ENCODE assay signal across 1 cellular context in genomic region chr6:17311595-17312311, GRCh38.
TF ChIP-seq lines count a peak whose summit lies in the region.

No MANE protein-coding gene starts in this region.

TF ChIP-seq in HepG2, 621 proteins besides CTCF, POLR2A, EP300 and RAD21 (continued from another document):
- TF ChIP-seq, protein P1, sequence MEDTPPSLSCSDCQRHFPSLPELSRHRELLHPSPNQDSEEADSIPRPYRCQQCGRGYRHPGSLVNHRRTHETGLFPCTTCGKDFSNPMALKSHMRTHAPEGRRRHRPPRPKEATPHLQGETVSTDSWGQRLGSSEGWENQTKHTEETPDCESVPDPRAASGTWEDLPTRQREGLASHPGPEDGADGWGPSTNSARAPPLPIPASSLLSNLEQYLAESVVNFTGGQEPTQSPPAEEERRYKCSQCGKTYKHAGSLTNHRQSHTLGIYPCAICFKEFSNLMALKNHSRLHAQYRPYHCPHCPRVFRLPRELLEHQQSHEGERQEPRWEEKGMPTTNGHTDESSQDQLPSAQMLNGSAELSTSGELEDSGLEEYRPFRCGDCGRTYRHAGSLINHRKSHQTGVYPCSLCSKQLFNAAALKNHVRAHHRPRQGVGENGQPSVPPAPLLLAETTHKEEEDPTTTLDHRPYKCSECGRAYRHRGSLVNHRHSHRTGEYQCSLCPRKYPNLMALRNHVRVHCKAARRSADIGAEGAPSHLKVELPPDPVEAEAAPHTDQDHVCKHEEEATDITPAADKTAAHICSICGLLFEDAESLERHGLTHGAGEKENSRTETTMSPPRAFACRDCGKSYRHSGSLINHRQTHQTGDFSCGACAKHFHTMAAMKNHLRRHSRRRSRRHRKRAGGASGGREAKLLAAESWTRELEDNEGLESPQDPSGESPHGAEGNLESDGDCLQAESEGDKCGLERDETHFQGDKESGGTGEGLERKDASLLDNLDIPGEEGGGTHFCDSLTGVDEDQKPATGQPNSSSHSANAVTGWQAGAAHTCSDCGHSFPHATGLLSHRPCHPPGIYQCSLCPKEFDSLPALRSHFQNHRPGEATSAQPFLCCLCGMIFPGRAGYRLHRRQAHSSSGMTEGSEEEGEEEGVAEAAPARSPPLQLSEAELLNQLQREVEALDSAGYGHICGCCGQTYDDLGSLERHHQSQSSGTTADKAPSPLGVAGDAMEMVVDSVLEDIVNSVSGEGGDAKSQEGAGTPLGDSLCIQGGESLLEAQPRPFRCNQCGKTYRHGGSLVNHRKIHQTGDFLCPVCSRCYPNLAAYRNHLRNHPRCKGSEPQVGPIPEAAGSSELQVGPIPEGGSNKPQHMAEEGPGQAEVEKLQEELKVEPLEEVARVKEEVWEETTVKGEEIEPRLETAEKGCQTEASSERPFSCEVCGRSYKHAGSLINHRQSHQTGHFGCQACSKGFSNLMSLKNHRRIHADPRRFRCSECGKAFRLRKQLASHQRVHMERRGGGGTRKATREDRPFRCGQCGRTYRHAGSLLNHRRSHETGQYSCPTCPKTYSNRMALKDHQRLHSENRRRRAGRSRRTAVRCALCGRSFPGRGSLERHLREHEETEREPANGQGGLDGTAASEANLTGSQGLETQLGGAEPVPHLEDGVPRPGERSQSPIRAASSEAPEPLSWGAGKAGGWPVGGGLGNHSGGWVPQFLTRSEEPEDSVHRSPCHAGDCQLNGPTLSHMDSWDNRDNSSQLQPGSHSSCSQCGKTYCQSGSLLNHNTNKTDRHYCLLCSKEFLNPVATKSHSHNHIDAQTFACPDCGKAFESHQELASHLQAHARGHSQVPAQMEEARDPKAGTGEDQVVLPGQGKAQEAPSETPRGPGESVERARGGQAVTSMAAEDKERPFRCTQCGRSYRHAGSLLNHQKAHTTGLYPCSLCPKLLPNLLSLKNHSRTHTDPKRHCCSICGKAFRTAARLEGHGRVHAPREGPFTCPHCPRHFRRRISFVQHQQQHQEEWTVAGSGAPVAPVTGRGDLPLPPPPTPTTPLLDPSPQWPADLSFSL (CRISPR knock-in tag; IDR thresholded peaks at IDR 0.05), result no peak
- TF ChIP-seq ZNF512 (CRISPR knock-in tag; IDR thresholded peaks at IDR 0.05) (no peak), NFIB (CRISPR knock-in tag; IDR thresholded peaks at IDR 0.05; ENCODE audit: borderline replicate concordance) (no peak), RFXAP (CRISPR knock-in tag; IDR thresholded peaks at IDR 0.05; ENCODE audit: borderline replicate concordance) (0 out of 2 replicates have a peak, but pooled peaks have one; percentile 83), SMARCE1 (IDR thresholded peaks at IDR 0.05; ENCODE audit: borderline replicate concordance) (no peak), ZNF337 (CRISPR knock-in tag; IDR thresholded peaks at IDR 0.05; ENCODE audit: borderline replicate concordance, low read depth) (no peak), POLR2AphosphoS5 (IDR thresholded peaks at IDR 0.05; ENCODE audit: low read depth, low read length) (peak; percentile 47; the same call in 1 of the 2 replicates), SNAPC2 (CRISPR knock-in tag; IDR thresholded peaks at IDR 0.05) (peak; percentile 68; the same call in 1 of the 2 replicates), RFX3 (CRISPR knock-in tag; IDR thresholded peaks at IDR 0.05) (no peak), ZNF407 (CRISPR knock-in tag; IDR thresholded peaks at IDR 0.05; ENCODE audit: not compliant biosample characterization) (peak; percentile 70), ASH2L (IDR thresholded peaks at IDR 0.05; ENCODE audit: insufficient read length, low read depth, low read length) (peak; percentile 91), ZNF7 (CRISPR knock-in tag; IDR thresholded peaks at IDR 0.05) (no peak), ZNF44 (CRISPR knock-in tag; IDR thresholded peaks at IDR 0.05) (peak; percentile 89; the same call in 1 of the 2 replicates), MXD4 (CRISPR knock-in tag; IDR thresholded peaks at IDR 0.05) (peak; percentile 95), ZNF777 (CRISPR knock-in tag; IDR thresholded peaks at IDR 0.05) (0 out of 2 replicates have a peak, but pooled peaks have one; percentile 51), ZNF460 (CRISPR knock-in tag; IDR thresholded peaks at IDR 0.05; ENCODE audit: borderline replicate concordance) (no peak), CENPX (CRISPR knock-in tag; IDR thresholded peaks at IDR 0.05) (no peak), KDM2A (CRISPR knock-in tag; IDR thresholded peaks at IDR 0.05; ENCODE audit: borderline replicate concordance, low read depth) (peak; percentile 60; the same call in 1 of the 2 replicates), KLF13 (CRISPR knock-in tag; IDR thresholded peaks at IDR 0.05) (peak; percentile 90; the same call in 1 of the 2 replicates), U2AF1 (optimal IDR thresholded peaks at IDR 0.05; ENCODE audit: low read depth, low read length) (no peak), ZFYVE20 (CRISPR knock-in tag; IDR thresholded peaks at IDR 0.05; ENCODE audit: borderline replicate concordance, low read depth) (no peak), THYN1 (CRISPR knock-in tag; IDR thresholded peaks at IDR 0.05; ENCODE audit: borderline replicate concordance, low read depth) (no peak), CENPT (CRISPR knock-in tag; IDR thresholded peaks at IDR 0.05; ENCODE audit: low read depth) (0 out of 2 replicates have a peak, but pooled peaks have one; percentile 53), ZBTB7A (CRISPR knock-in tag; IDR thresholded peaks at IDR 0.05) (0 out of 2 replicates have a peak, but pooled peaks have one; percentile 58)
- TF ChIP-seq, protein P2, sequence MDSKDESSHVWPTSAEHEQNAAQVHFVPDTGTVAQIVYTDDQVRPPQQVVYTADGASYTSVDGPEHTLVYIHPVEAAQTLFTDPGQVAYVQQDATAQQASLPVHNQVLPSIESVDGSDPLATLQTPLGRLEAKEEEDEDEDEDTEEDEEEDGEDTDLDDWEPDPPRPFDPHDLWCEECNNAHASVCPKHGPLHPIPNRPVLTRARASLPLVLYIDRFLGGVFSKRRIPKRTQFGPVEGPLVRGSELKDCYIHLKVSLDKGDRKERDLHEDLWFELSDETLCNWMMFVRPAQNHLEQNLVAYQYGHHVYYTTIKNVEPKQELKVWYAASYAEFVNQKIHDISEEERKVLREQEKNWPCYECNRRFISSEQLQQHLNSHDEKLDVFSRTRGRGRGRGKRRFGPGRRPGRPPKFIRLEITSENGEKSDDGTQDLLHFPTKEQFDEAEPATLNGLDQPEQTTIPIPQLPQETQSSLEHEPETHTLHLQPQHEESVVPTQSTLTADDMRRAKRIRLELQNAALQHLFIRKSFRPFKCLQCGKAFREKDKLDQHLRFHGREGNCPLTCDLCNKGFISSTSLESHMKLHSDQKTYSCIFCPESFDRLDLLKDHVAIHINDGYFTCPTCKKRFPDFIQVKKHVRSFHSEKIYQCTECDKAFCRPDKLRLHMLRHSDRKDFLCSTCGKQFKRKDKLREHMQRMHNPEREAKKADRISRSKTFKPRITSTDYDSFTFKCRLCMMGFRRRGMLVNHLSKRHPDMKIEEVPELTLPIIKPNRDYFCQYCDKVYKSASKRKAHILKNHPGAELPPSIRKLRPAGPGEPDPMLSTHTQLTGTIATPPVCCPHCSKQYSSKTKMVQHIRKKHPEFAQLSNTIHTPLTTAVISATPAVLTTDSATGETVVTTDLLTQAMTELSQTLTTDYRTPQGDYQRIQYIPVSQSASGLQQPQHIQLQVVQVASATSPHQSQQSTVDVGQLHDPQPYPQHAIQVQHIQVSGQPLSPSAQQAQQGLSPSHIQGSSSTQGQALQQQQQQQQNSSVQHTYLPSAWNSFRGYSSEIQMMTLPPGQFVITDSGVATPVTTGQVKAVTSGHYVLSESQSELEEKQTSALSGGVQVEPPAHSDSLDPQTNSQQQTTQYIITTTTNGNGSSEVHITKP (CRISPR knock-in tag; IDR thresholded peaks at IDR 0.05; ENCODE audit: low read depth), result peak; percentile 77; the same call in 1 of the 2 replicates
- TF ChIP-seq, protein P3, sequence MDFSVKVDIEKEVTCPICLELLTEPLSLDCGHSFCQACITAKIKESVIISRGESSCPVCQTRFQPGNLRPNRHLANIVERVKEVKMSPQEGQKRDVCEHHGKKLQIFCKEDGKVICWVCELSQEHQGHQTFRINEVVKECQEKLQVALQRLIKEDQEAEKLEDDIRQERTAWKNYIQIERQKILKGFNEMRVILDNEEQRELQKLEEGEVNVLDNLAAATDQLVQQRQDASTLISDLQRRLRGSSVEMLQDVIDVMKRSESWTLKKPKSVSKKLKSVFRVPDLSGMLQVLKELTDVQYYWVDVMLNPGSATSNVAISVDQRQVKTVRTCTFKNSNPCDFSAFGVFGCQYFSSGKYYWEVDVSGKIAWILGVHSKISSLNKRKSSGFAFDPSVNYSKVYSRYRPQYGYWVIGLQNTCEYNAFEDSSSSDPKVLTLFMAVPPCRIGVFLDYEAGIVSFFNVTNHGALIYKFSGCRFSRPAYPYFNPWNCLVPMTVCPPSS (IDR thresholded peaks at IDR 0.05), result no peak
- TF ChIP-seq, protein P4, sequence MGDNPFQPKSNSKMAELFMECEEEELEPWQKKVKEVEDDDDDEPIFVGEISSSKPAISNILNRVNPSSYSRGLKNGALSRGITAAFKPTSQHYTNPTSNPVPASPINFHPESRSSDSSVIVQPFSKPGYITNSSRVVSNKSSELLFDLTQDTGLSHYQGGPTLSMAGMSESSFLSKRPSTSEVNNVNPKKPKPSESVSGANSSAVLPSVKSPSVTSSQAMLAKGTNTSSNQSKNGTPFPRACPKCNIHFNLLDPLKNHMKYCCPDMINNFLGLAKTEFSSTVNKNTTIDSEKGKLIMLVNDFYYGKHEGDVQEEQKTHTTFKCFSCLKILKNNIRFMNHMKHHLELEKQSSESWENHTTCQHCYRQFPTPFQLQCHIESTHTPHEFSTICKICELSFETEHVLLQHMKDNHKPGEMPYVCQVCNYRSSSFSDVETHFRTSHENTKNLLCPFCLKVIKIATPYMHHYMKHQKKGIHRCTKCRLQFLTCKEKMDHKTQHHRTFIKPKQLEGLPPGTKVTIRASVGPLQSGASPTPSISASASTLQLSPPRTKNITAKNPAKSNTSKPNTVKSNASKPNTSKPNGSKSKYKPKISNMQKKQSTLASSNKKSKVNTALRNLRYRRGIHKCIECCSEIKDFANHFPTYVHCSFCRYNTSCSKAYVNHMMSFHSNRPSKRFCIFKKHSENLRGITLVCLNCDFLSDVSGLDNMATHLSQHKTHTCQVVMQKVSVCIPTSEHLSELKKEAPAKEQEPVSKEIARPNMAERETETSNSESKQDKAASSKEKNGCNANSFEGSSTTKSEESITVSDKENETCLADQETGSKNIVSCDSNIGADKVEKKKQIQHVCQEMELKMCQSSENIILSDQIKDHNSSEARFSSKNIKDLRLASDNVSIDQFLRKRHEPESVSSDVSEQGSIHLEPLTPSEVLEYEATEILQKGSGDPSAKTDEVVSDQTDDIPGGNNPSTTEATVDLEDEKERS (CRISPR knock-in tag; IDR thresholded peaks at IDR 0.05), result peak; percentile 71
